8 cellular contexts compared by ENCODE assay signal in the genomic region with DNA sequence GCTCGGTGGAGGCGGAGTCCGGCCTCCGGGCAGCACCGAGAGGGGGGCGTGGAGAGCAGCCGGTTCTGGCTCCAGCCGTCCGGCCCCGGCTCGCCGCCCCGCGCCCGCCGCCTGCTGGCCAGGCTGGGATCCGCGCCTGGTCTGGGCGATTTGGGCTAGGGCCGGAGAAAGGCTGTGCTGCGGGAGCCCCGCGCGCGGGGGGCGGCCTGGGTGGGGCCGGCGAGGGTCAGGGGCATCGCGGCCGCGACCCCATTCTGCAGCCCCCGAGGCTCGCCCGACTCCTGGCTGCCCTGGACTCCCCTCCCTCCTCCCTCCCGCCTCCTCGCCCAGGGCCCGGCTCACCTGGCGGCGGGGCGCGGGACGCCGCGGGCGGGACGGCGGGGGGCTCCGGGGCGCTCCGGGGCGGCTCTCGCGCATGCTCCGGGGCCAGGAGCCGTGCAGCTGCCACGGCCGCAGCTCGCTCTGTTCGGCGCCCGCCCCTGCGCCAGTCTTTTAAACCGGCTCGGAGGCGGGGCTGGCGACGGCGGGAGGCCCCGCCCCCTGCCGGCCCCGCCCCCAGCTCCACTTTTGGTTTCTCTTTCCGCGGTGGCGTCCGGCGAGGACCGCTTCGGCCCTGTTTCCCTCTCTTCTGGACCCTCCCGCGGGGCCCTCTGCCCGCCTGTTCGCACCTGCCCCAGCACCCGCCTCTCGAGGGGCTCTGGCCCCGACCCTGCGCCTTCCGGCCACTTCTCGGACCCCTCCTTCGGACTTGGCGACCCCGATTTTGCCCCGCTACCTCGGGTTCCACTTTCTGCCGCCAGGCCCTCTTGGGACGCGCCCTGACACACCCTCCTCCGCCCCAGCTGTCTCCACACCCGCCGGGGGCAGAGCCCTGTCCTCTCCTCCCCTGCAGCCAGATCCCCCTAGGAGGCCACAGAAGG.
DNase-seq lines count a peak whose midpoint lies in the region; ATAC-seq and TF ChIP-seq lines count a peak whose summit lies in the region.

A gene with protein sequence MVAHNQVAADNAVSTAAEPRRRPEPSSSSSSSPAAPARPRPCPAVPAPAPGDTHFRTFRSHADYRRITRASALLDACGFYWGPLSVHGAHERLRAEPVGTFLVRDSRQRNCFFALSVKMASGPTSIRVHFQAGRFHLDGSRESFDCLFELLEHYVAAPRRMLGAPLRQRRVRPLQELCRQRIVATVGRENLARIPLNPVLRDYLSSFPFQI (minus strand): TSS at position 468 of the 920 bp plus-strand sequence. CDS start 726 bp downstream, outside the sequence.

- H3K27ac ChIP-seq in cingulate gyrus (ENCODE audit: low read depth, low read length) = peak within 1 kb of the TSS; percentile 88

- H3K4me3 ChIP-seq in AG10803 (ENCODE audit: low read length) = peak within 1 kb of the TSS; percentile 77

- ATAC-seq in GM18909 (IDR thresholded peaks at IDR 0.05; ENCODE audit: poor library complexity, unreplicated experiment) (peak; percentile 61), HG03139 (IDR thresholded peaks at IDR 0.05; ENCODE audit: unreplicated experiment) (peak; percentile 44)

- DNase-seq in AG10803 (ENCODE audit: low read depth) = peak; percentile 80
- peak; percentile 71 for DNase-seq in NCI-H2227 treated with DMSO at 0.1 percent for 48 hours (lab: John Stamatoyannopoulos, UW)
- DNase-seq in activated CD4-positive, alpha-beta T cell treated with anti-CD3 and anti-CD28 coated beads for 1 hour = peak; percentile 90
- DNase-seq in left kidney (ENCODE audit: low read depth, low spot score) = peak; percentile 94
- peak; percentile 91 to 93 for DNase-seq in stimulated activated CD4-positive, alpha-beta T cell treated with anti-CD3 and anti-CD28 coated beads, Interleukin-1b, Interleukin-23, amount 100 ng/mL, for 4 hours (ENCODE audit: low read depth in 2 of 2)

- TF ChIP-seq CTCF in AG10803 (conservative IDR thresholded peaks at IDR 0.05; ENCODE audit: low read length) = peak; percentile 43

Comparison
In these comparisons a context has a peak if more than half of its experiments do, and no peak if none do; other contexts are left out.
1. Peak in every context shown above with its lines: DNase-seq, ATAC-seq, H3K4me3 ChIP-seq and H3K27ac ChIP-seq.